Comparison of ENCODE assay signal across 1 cellular context in genomic region chr12:57238854-57239554, GRCh38.
TF ChIP-seq lines count a peak whose summit lies in the region.

No MANE protein-coding gene starts in this region.

TF ChIP-seq in HepG2, 621 proteins besides CTCF, POLR2A, EP300 and RAD21 (continued from another document and continues in another):
- TF ChIP-seq MTERF4 (CRISPR knock-in tag; IDR thresholded peaks at IDR 0.05) (no peak), MZF1 (CRISPR knock-in tag; IDR thresholded peaks at IDR 0.05; ENCODE audit: borderline replicate concordance) (no peak), ZNF737 (CRISPR knock-in tag; IDR thresholded peaks at IDR 0.05; ENCODE audit: borderline replicate concordance) (no peak), ZNF687 (CRISPR knock-in tag; IDR thresholded peaks at IDR 0.05) (peak; percentile 89), HNF4A (CRISPR knock-in tag; IDR thresholded peaks at IDR 0.05) (no peak; the same call in 1 of the 2 replicates), HMGA1 (CRISPR knock-in tag; conservative IDR thresholded peaks at IDR 0.05) (no peak), UBTF (CRISPR knock-in tag; IDR thresholded peaks at IDR 0.05) (peak; percentile 92), ZNF143 (CRISPR knock-in tag; IDR thresholded peaks at IDR 0.05) (no peak), NR0B2 (CRISPR knock-in tag; IDR thresholded peaks at IDR 0.05) (no peak), KMT2B (CRISPR knock-in tag; IDR thresholded peaks at IDR 0.05) (no peak), ZNF816 (CRISPR knock-in tag; IDR thresholded peaks at IDR 0.05; ENCODE audit: borderline replicate concordance) (no peak), TERF1 (CRISPR knock-in tag; IDR thresholded peaks at IDR 0.05) (no peak), CREBL2 (CRISPR knock-in tag; IDR thresholded peaks at IDR 0.05; ENCODE audit: borderline replicate concordance) (no peak), ATF4 (CRISPR knock-in tag; IDR thresholded peaks at IDR 0.05) (peak in 1 of 2 experiments; percentile 84; a peak in 2 of 4 replicates), ZFP90 (CRISPR knock-in tag; IDR thresholded peaks at IDR 0.05; ENCODE audit: borderline replicate concordance) (no peak; the same call in 1 of the 2 replicates), NR1H2 (CRISPR knock-in tag; IDR thresholded peaks at IDR 0.05; ENCODE audit: borderline replicate concordance, low read depth) (peak; percentile 55; the same call in 1 of the 2 replicates), ZFP91 (CRISPR knock-in tag; IDR thresholded peaks at IDR 0.05; ENCODE audit: borderline replicate concordance) (peak; percentile 76), CENPX (CRISPR knock-in tag; IDR thresholded peaks at IDR 0.05) (no peak), GPBP1L1 (CRISPR knock-in tag; IDR thresholded peaks at IDR 0.05) (no peak), ZNF180 (CRISPR knock-in tag; IDR thresholded peaks at IDR 0.05; ENCODE audit: borderline replicate concordance, low read depth) (no peak), SKIL (CRISPR knock-in tag; IDR thresholded peaks at IDR 0.05; ENCODE audit: borderline replicate concordance) (no peak), NFYB (CRISPR knock-in tag; IDR thresholded peaks at IDR 0.05) (no peak), SCMH1 (CRISPR knock-in tag; IDR thresholded peaks at IDR 0.05; ENCODE audit: borderline replicate concordance) (no peak), ZNF282 (IDR thresholded peaks at IDR 0.05; ENCODE audit: partially characterized antibody) (no peak), ZNF350 (CRISPR knock-in tag; IDR thresholded peaks at IDR 0.05; ENCODE audit: borderline replicate concordance, low read depth) (no peak; the same call in 1 of the 2 replicates), ZNF557 (CRISPR knock-in tag; IDR thresholded peaks at IDR 0.05) (no peak), SALL1 (CRISPR knock-in tag; IDR thresholded peaks at IDR 0.05) (peak; percentile 73), DMAP1 (CRISPR knock-in tag; IDR thresholded peaks at IDR 0.05) (peak; percentile 74), HDAC6 (IDR thresholded peaks at IDR 0.05; ENCODE audit: low read depth, low read length) (no peak), RNF219 (CRISPR knock-in tag; IDR thresholded peaks at IDR 0.05) (no peak), PTBP1 (IDR thresholded peaks at IDR 0.05; ENCODE audit: low read depth, low read length, poor library complexity, severe bottlenecking) (peak; percentile 2), RBAK (CRISPR knock-in tag; IDR thresholded peaks at IDR 0.05) (no peak), DBP (CRISPR knock-in tag; IDR thresholded peaks at IDR 0.05; ENCODE audit: not compliant biosample characterization) (no peak)
